Comparison of ENCODE assay signal across 18 cellular contexts in genomic region chr7:116579835-116580234, GRCh38. TPM values are rescaled to one million over a fixed set of nuclear protein-coding genes. Genes with fewer than 3 reads are reported as not detected.
DNase-seq lines count a peak whose midpoint lies in the region; ATAC-seq, FAIRE-seq and TF ChIP-seq lines count a peak whose summit lies in the region.
"Had no signal": no experiment of that assay in that cellular context is flagged by ENCODE, and none has a peak within 500 bp of the region (broad histone marks: within the 10 kb centered on the region; RNA-seq: fewer than 3 reads in every experiment).

No MANE protein-coding gene starts in this region.

- ATAC-seq in pancreas: peak; percentile 66 to 87 (median 84)
- no peak for ATAC-seq in naive thymus-derived CD8-positive, alpha-beta T cell
- ATAC-seq: GM23338 had no signal

- H3K27ac Mint-ChIP-seq in activated CD4-positive, alpha-beta T cell treated with anti-CD3 and anti-CD28 coated beads, Interleukin-2, amount 10 ng/mL, durations not matched to agents 24 days and 14 days: no peak overlapping the region
- no peak overlapping the region for H3K27ac Mint-ChIP-seq in naive thymus-derived CD8-positive, alpha-beta T cell
- H3K27ac Mint-ChIP-seq: CD14-positive monocyte; CD4-positive, alpha-beta memory T cell; GM23338 had no signal

- intact Hi-C loops in activated CD4-positive, alpha-beta T cell treated with anti-CD3 and anti-CD28 coated beads, Interleukin-2, amount 10 ng/mL, durations not matched to agents 24 days and 14 days (cut with micrococcal nuclease): no loop called here
- intact Hi-C loops in pancreas (cut with DNase I): loop anchor here in 1 of 3 donors (10.0 kb wide), 1 partner anchor 315 kb away; no protein-coding TSS in a partner anchor

- H3K27me3 Mint-ChIP-seq in activated CD4-positive, alpha-beta T cell treated with anti-CD3 and anti-CD28 coated beads, Interleukin-2, amount 10 ng/mL, durations not matched to agents 24 days and 14 days: no peaks in the 10 kb centered on the region
- H3K27me3 Mint-ChIP-seq in naive thymus-derived CD8-positive, alpha-beta T cell: peaks cover 0 to 3% (median 2%) of the 10 kb centered on the region in 5 donors

- H3K9me3 Mint-ChIP-seq in activated CD4-positive, alpha-beta T cell treated with anti-CD3 and anti-CD28 coated beads, Interleukin-2, amount 10 ng/mL, durations not matched to agents 24 days and 14 days: no peaks in the 10 kb centered on the region
- peaks cover 0 to 3% (median 0%) of the 10 kb centered on the region in 9 donors for H3K9me3 Mint-ChIP-seq in naive thymus-derived CD8-positive, alpha-beta T cell
- H3K9me3 Mint-ChIP-seq: CD4-positive, alpha-beta memory T cell; GM23338 had no signal

- H3K9me2 ChIP-seq in Loucy (replicated peaks; ENCODE audit: low read depth, low read length): no peaks in the 10 kb centered on the region

- no peaks in the 10 kb centered on the region for H3K79me2 ChIP-seq in Loucy (ENCODE audit: insufficient read depth, low read length)

- peaks cover 28% of the 10 kb centered on the region for H3K4me1 ChIP-seq in Loucy (ENCODE audit: insufficient read depth, low read length, poor library complexity, severe bottlenecking)
- H3K4me1 ChIP-seq in adipocyte (ENCODE audit: control insufficient read depth, insufficient read depth, low read length): peaks cover 57% of the 10 kb centered on the region
- peaks cover 0 to 20% (median 4%) of the 10 kb centered on the region in 3 donors for H3K4me1 ChIP-seq in pancreas

- no peaks in the 10 kb centered on the region for H3K36me3 Mint-ChIP-seq in activated CD4-positive, alpha-beta T cell treated with anti-CD3 and anti-CD28 coated beads, Interleukin-2, amount 10 ng/mL, durations not matched to agents 24 days and 14 days (ENCODE audit: low read depth)
- peaks cover 0 to 3% (median 0%) of the 10 kb centered on the region in 3 donors for H3K36me3 Mint-ChIP-seq in naive thymus-derived CD8-positive, alpha-beta T cell
- H3K36me3 Mint-ChIP-seq: CD14-positive monocyte; CD4-positive, alpha-beta memory T cell had no signal

- WGBS in pancreas, 2 donors: 40 to 44% methylated on average over 2 of the region's 2 CpGs

- H3K4me3 ChIP-seq in Loucy (ENCODE audit: low read length, poor library complexity, severe bottlenecking) (no peak overlapping the region), adipocyte (ENCODE audit: low read length) (peak overlapping the region; percentile 7), pancreas (no peak overlapping the region)
- H3K4me3 ChIP-seq: BLaER1, GM23338 had no signal

- H3K4me3 Mint-ChIP-seq in activated CD4-positive, alpha-beta T cell treated with anti-CD3 and anti-CD28 coated beads, Interleukin-2, amount 10 ng/mL, durations not matched to agents 24 days and 14 days: no peak overlapping the region
- no peak overlapping the region for H3K4me3 Mint-ChIP-seq in naive thymus-derived CD8-positive, alpha-beta T cell
- H3K4me3 Mint-ChIP-seq: CD14-positive monocyte; CD4-positive, alpha-beta memory T cell; GM23338 had no signal

- no peaks in the 10 kb centered on the region for H4K20me1 ChIP-seq in Loucy (ENCODE audit: insufficient read depth, low read length, poor library complexity, severe bottlenecking)
- H4K20me1 ChIP-seq: BLaER1 had no signal

- POLR2A ChIA-PET in naive thymus-derived CD8-positive, alpha-beta T cell (lab: Charles Lee): no interaction called here

- H3K27me3 ChIP-seq in Loucy (ENCODE audit: insufficient read depth, low read length, poor library complexity, severe bottlenecking): no peaks in the 10 kb centered on the region
- no peaks in the 10 kb centered on the region for H3K27me3 ChIP-seq in adipocyte (replicated peaks; ENCODE audit: control insufficient read depth, insufficient read depth, low read length)
- H3K27me3 ChIP-seq in pancreas: no peaks in the 10 kb centered on the region
- H3K27me3 ChIP-seq: BLaER1 had no signal

- no peak for TF ChIP-seq CTCF in Loucy (conservative IDR thresholded peaks at IDR 0.05; ENCODE audit: low read length)
- no peak for TF ChIP-seq CTCF in pancreas (IDR thresholded peaks at IDR 0.05)

- no peak for FAIRE-seq in pancreas (lab: Jason Lieb, UNC)
- FAIRE-seq: H54 had no signal

- H3K4me1 Mint-ChIP-seq in activated CD4-positive, alpha-beta T cell treated with anti-CD3 and anti-CD28 coated beads, Interleukin-2, amount 10 ng/mL, durations not matched to agents 24 days and 14 days: peaks cover 18% of the 10 kb centered on the region
- H3K4me1 Mint-ChIP-seq in naive thymus-derived CD8-positive, alpha-beta T cell: peaks cover 3 to 14% (median 9%) of the 10 kb centered on the region in 4 donors
- H3K4me1 Mint-ChIP-seq: GM23338 had no signal

- no peak overlapping the region for H3K4me2 ChIP-seq in Loucy (ENCODE audit: low read depth, low read length, poor library complexity, severe bottlenecking)
- H3K4me2 ChIP-seq: BLaER1, GM23338 had no signal

- H3K27ac ChIP-seq in pancreas: peak overlapping the region in 1 of 4 donors; percentile 17
- H3K27ac ChIP-seq: 22Rv1, BLaER1, HL-60 had no signal

- H3K9me3 ChIP-seq in Loucy (ENCODE audit: insufficient read depth, low read depth, low read length) (no peaks in the 10 kb centered on the region), adipocyte (ENCODE audit: control insufficient read depth, low read length) (peaks cover 9% of the 10 kb centered on the region), pancreas (no peaks in the 10 kb centered on the region)
- H3K9me3 ChIP-seq: BLaER1 had no signal

- peak overlapping the region; percentile 12; the same call in 1 of the 2 replicates for H2AFZ ChIP-seq in Loucy (ENCODE audit: low read length)
- H2AFZ ChIP-seq: GM23338 had no signal

- H3K36me3 ChIP-seq in Loucy (ENCODE audit: insufficient read depth, low read length): no peaks in the 10 kb centered on the region
- H3K36me3 ChIP-seq in adipocyte (ENCODE audit: control insufficient read depth, insufficient read depth, low read length, severe bottlenecking): no peaks in the 10 kb centered on the region
- no peaks in the 10 kb centered on the region for H3K36me3 ChIP-seq in pancreas
- H3K36me3 ChIP-seq: BLaER1 had no signal

- H3F3A ChIP-seq in Loucy (ENCODE audit: low read depth): no peaks in the 10 kb centered on the region

- H3K9ac ChIP-seq in Loucy (ENCODE audit: low read depth, low read length, poor library complexity, severe bottlenecking): no peak overlapping the region
- no peak overlapping the region for H3K9ac ChIP-seq in adipocyte (ENCODE audit: low read length)
- H3K9ac ChIP-seq: BLaER1 had no signal

- DNase-seq in activated CD4-positive, alpha-beta T cell treated with anti-CD3 and anti-CD28 coated beads, Interleukin-2, amount 10 ng/mL, durations not matched to agents 24 days and 14 days: peak; percentile 41
- DNase-seq in activated CD4-positive, alpha-beta T cell treated with anti-CD3 and anti-CD28 coated beads, Interleukin-2, amount 50 U/mL, for 48 hours: no peak
- DNase-seq in adipocyte (ENCODE audit: low read depth) (no peak), pancreas (peak in 4 of 6 donors; percentile 53 to 75 (median 69)), SW480 (ENCODE audit: low spot score) (no peak), NCI-H2107 (lab: John Stamatoyannopoulos, UW) (no peak)
- no peak for DNase-seq in naive thymus-derived CD8-positive, alpha-beta T cell
- DNase-seq: CD4-positive, alpha-beta memory T cell; DMS79 treated with DMSO at 0.1 percent for 48 hours; GF-D8; HCEC 1CT had no signal

RNA-seq across cellular contexts. Expression of gene CAV1, which starts 55.0 kb away (rescaled TPM):
- total RNA-seq in activated CD4-positive, alpha-beta T cell treated with anti-CD3 and anti-CD28 coated beads, Interleukin-2, amount 10 ng/mL, durations not matched to agents 24 days and 14 days: 0.12 and 0.17 TPM in 2 replicates
- total RNA-seq in pancreas: 10 to 100 TPM in 4 of 6 donors, 1 to 10 TPM in 2; 4.6 to 15.9 (median 11.2) TPM
- polyA plus RNA-seq in pancreas: 10 to 100 TPM in 1 of 2 donors, 1 to 10 TPM in 1; 9.7 to 19.5 TPM
- not detected for total RNA-seq in naive thymus-derived CD8-positive, alpha-beta T cell
- polyA plus RNA-seq in naive thymus-derived CD8-positive, alpha-beta T cell: not detected
- total RNA-seq: CD4-positive, alpha-beta memory T cell had no signal
- polyA plus RNA-seq: CD14-positive monocyte; CD4-positive, alpha-beta memory T cell had no signal

Comparison
In these comparisons a context has a peak if more than half of its experiments do, and no peak if none do; other contexts are left out.
1. DNase-seq: peak in activated CD4-positive, alpha-beta T cell treated with anti-CD3 and anti-CD28 coated beads, Interleukin-2, amount 10 ng/mL, durations not matched to agents 24 days and 14 days (single experiment) and pancreas (4 of 6); none in activated CD4-positive, alpha-beta T cell treated with anti-CD3 and anti-CD28 coated beads, Interleukin-2, amount 50 U/mL, for 48 hours (0 of 2), adipocyte (single experiment), SW480 (single experiment), naive thymus-derived CD8-positive, alpha-beta T cell (0 of 10) and NCI-H2107 (single experiment).
2. ATAC-seq: peak in pancreas (4 of 4); none in naive thymus-derived CD8-positive, alpha-beta T cell (0 of 2).